In the genomic region with DNA sequence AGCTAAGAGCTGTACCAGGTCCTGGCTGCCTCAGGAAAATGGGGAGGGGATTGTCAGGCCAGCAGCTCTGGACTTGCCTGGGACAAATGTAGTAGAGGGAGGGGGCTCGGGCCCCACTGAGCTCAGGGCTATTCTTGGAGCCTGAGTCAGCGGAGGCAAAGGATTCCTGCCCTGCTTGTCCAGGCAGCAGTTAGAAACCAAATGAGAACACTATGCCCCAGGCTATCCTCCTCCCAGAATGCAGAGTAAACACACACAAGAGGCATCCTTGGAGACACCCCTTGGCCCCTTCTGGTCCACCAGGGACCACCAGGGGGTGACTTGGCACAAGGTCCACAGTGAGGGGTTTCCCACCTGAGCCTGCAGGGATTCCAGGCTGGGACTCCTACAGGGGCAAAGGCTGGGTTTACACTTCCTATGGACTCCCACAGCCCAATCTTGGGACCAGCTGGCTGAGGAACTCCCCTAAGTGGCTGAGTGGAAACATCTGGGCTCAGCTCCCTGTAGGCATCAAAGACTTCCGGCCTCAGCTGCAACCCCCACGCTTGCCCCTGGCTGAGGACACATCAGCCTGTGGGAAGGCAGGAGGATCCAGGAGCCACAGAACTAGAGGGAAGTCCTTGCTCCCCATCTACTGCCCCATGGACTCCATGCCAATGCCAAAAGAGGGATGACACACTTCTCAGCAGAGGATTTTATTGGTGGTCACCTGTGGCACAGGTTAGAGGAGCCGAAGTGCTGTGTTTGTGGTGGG, we compare ENCODE assay signal across 8 cellular contexts. TPM values are rescaled to one million over a fixed set of nuclear protein-coding genes. Genes with fewer than 3 reads are reported as not detected.
DNase-seq lines count a peak whose midpoint lies in the region; ATAC-seq and TF ChIP-seq lines count a peak whose summit lies in the region.

No MANE protein-coding gene starts in this region.

- H3K36me3 ChIP-seq in ascending aorta, result peaks cover 45 to 54% of the 10 kb centered on the region in 2 donors
- peaks cover 15 to 61% (median 36%) of the 10 kb centered on the region in 9 donors for H3K36me3 ChIP-seq in heart right ventricle

- WGBS in heart right ventricle, 2 donors, result 21 to 34% methylated on average over 5 of the region's 5 CpGs

- H3K27ac ChIP-seq in ascending aorta, result peak overlapping the region; percentile 94 to 95
- peak overlapping the region; percentile 77 to 93 (median 86) for H3K27ac ChIP-seq in heart right ventricle
- peak overlapping the region in 20 of 21 experiments; percentile 39 to 95 (median 76) for H3K27ac ChIP-seq in skin epidermis

- H3K27me3 ChIP-seq in ascending aorta, result no peaks in the 10 kb centered on the region
- H3K27me3 ChIP-seq in heart right ventricle, result peaks cover 0 to 26% (median 0%) of the 10 kb centered on the region in 7 donors

- no peaks in the 10 kb centered on the region for H3K9me3 ChIP-seq in ascending aorta
- no peaks in the 10 kb centered on the region for H3K9me3 ChIP-seq in heart right ventricle

- DNase-seq in GOT3 (lab: John Stamatoyannopoulos, UW) (peak; percentile 64), ascending aorta (ENCODE audit: low spot score in 2 of 2) (peak; percentile 69 to 92), heart right ventricle (peak; percentile 50 to 77), NCI-H774 (lab: John Stamatoyannopoulos, UW) (no peak)
- DNase-seq in activated CD4-positive, alpha-beta T cell treated with anti-CD3 and anti-CD28 coated beads, Interleukin-2, amount 50 U/mL, for 1 hour, result no peak

- H3K4me1 ChIP-seq in ascending aorta (peaks cover 24 to 50% of the 10 kb centered on the region in 2 donors), heart right ventricle (peaks cover 38 to 92% (median 73%) of the 10 kb centered on the region in 9 donors)

- ATAC-seq in heart right ventricle, result peak; percentile 70 to 89 (median 79)
- no peak for ATAC-seq in HG03175 (IDR thresholded peaks at IDR 0.05; ENCODE audit: unreplicated experiment)
- ATAC-seq in HG03139 (IDR thresholded peaks at IDR 0.05; ENCODE audit: unreplicated experiment), result no peak

- TF ChIP-seq CTCF in ascending aorta (IDR thresholded peaks at IDR 0.05), result no peak
- no peak for TF ChIP-seq CTCF in heart right ventricle (IDR thresholded peaks at IDR 0.05)

- H3K4me3 ChIP-seq in ascending aorta (peak overlapping the region in 1 of 2 donors; percentile 34), heart right ventricle (no peak overlapping the region), skin epidermis (no peak overlapping the region)

- intact Hi-C loops in ascending aorta (cut with DNase I) (loop anchor here (5.0 kb wide), 1 partner anchor 39 kb away; the partner anchor contains the start of gene SLC26A6), heart right ventricle (cut with DNase I) (loop anchor here in 1 of 10 donors (5.0 kb wide), 1 partner anchor 131 kb away; a partner anchor contains a TSS)

RNA-seq across cellular contexts. Expression of gene COL7A1, which starts 3.4 kb away (rescaled TPM):
- 22.2 TPM for total RNA-seq in ascending aorta
- 10 to 100 TPM in 8 of 10 donors, 1 to 10 TPM in 2; 6.1 to 24.0 (median 12.6) TPM for total RNA-seq in heart right ventricle
- polyA plus RNA-seq in heart right ventricle, result 10 to 100 TPM in 1 of 2 donors, 1 to 10 TPM in 1; 7.7 to 63.5 TPM

RNA-seq across cellular contexts. Expression of gene UQCRC1, which starts 10.9 kb away (rescaled TPM):
- total RNA-seq in ascending aorta (193 TPM), heart right ventricle (1,000 to 10,000 TPM in 9 of 10 donors, 100 to 1,000 TPM in 1; 723 to 1,173 (median 1,035) TPM)
- 1,000 to 10,000 TPM in 1 of 2 donors, 100 to 1,000 TPM in 1; 859 to 1,330 TPM for polyA plus RNA-seq in heart right ventricle

RNA-seq across cellular contexts. Expression of gene TMEM89, which starts 23.1 kb away (rescaled TPM):
- total RNA-seq in ascending aorta, result not detected
- not detected for total RNA-seq in heart right ventricle
- polyA plus RNA-seq in heart right ventricle, result not detected

RNA-seq across cellular contexts. Expression of gene UCN2, which starts 34.9 kb away (rescaled TPM):
- not detected for total RNA-seq in ascending aorta
- total RNA-seq in heart right ventricle, result under 1 TPM in 4 of 10 donors, not detected in 6; 0.19 to 0.77 (median 0.28) TPM
- under 1 TPM; 0.06 to 0.22 TPM for polyA plus RNA-seq in heart right ventricle

RNA-seq across cellular contexts. Expression of gene SLC26A6, which starts 36.8 kb away (rescaled TPM):
- total RNA-seq in ascending aorta, result 28.1 TPM
- 10 to 100 TPM in 6 of 10 donors, 1 to 10 TPM in 4; 5.2 to 17.7 (median 10.2) TPM for total RNA-seq in heart right ventricle
- 10 to 100 TPM; 11.3 to 25.4 TPM for polyA plus RNA-seq in heart right ventricle

Comparison
In these comparisons a context has a peak if more than half of its experiments do, and no peak if none do; other contexts are left out.
1. DNase-seq: peak in GOT3 (single experiment), ascending aorta (2 of 2) and heart right ventricle (2 of 2); none in activated CD4-positive, alpha-beta T cell treated with anti-CD3 and anti-CD28 coated beads, Interleukin-2, amount 50 U/mL, for 1 hour (single experiment) and NCI-H774 (single experiment).
2. ATAC-seq: peak in heart right ventricle (8 of 8); none in HG03175 (single experiment) and HG03139 (single experiment).
3. Peak in every context shown above with its lines, with median percentiles within 50 percentile points of each other: H3K27ac ChIP-seq.